Comparison of ENCODE assay signal across 13 cellular contexts in the genomic region with DNA sequence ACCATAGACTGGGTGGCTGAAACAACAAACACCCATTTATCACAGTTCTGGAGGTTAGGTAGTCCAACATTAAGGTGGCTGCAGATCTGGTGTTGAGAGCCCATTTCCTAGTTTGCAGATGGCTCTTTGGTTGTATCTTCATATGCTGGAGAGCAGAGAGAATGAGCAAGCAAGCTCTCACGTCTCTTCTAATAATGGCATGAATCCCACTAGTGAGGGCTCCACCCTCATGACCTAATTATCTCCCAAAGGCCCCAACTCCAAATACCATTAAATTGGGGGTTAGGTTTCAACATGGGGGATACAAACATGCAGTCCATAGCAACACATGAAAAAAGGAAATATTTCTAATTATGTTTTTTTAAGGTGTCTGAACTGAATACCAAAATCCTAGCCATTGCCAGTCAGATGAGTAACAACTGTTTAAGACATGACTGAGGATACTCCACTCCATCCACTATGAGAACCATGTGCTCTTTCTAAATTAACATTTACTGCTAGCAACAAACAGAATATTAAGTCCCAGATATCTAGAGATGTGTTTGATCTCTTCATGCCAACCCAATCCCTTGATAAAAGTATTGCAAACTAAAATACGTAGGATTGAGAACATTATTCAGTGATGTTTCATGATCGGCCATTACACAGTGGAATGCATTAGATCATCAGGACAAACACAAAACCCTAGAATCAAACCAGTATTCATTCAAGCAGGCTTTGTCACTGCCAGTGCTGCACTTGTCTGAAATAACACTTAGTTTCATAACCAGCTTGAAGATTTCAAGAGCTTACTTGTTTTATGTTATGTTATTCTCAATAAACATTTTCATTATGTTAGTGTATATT.
A peak's percentile ranks its signal among the peaks of the same experiment; 100 is the strongest.
DNase-seq lines count a peak whose midpoint lies in the region; ATAC-seq and TF ChIP-seq lines count a peak whose summit lies in the region.
"Had no signal": no experiment of that assay in that cellular context is flagged by ENCODE, and none has a peak within 500 bp of the region (broad histone marks: within the 10 kb centered on the region; RNA-seq: fewer than 3 reads in every experiment).

No MANE protein-coding gene starts in this region.

- in situ Hi-C loops in astrocyte of the spinal cord (cut with HindIII; ENCODE audit: low sequenced_read_pairs): no loop called here

- intact Hi-C loops in Right ventricle myocardium superior (cut with DNase I): no loop called here

- H3K27ac Mint-ChIP-seq in naive thymus-derived CD8-positive, alpha-beta T cell: no peak overlapping the region
- H3K27ac Mint-ChIP-seq: activated naive CD8-positive, alpha-beta T cell treated with anti-CD3 and anti-CD28 coated beads, Interleukin-2, amount 10 ng/mL, durations not matched to agents 7 days and 5 days had no signal

- H3K27ac ChIP-seq in right atrium auricular region: peak overlapping the region in 1 of 2 donors; percentile 24
- H3K27ac ChIP-seq: Peyer's patch had no signal

- H3K36me3 ChIP-seq in right atrium auricular region (no peaks in the 10 kb centered on the region), kidney epithelial cell (ENCODE audit: control insufficient read depth, insufficient read depth, low read length) (no peaks in the 10 kb centered on the region)
- H3K36me3 ChIP-seq: Peyer's patch had no signal

- POLR2A ChIA-PET in naive thymus-derived CD8-positive, alpha-beta T cell (lab: Charles Lee): no interaction called here

- no peaks in the 10 kb centered on the region for H3K9me3 ChIP-seq in right atrium auricular region
- H3K9me3 ChIP-seq: Peyer's patch had no signal

- H3K4me1 Mint-ChIP-seq in naive thymus-derived CD8-positive, alpha-beta T cell: peaks cover 0 to 4% (median 0%) of the 10 kb centered on the region in 4 donors
- H3K4me1 Mint-ChIP-seq: activated naive CD8-positive, alpha-beta T cell treated with anti-CD3 and anti-CD28 coated beads, Interleukin-2, amount 10 ng/mL, durations not matched to agents 7 days and 5 days had no signal

- H3K36me3 Mint-ChIP-seq in naive thymus-derived CD8-positive, alpha-beta T cell: peaks cover 0 to 7% (median 0%) of the 10 kb centered on the region in 3 donors
- H3K36me3 Mint-ChIP-seq: activated naive CD8-positive, alpha-beta T cell treated with anti-CD3 and anti-CD28 coated beads, Interleukin-2, amount 10 ng/mL, durations not matched to agents 7 days and 5 days had no signal

- no peaks in the 10 kb centered on the region for H3K4me1 ChIP-seq in right atrium auricular region
- H3K4me1 ChIP-seq: Peyer's patch had no signal

- TF ChIP-seq CTCF in right atrium auricular region (IDR thresholded peaks at IDR 0.05): no peak
- TF ChIP-seq CTCF in astrocyte of the spinal cord (IDR thresholded peaks at IDR 0.05; ENCODE audit: low read depth, low read length): no peak
- no peak for TF ChIP-seq CTCF in kidney epithelial cell (IDR thresholded peaks at IDR 0.05; ENCODE audit: insufficient read depth, low read length, poor library complexity, severe bottlenecking)

- no peaks in the 10 kb centered on the region for H3K27me3 Mint-ChIP-seq in naive thymus-derived CD8-positive, alpha-beta T cell
- H3K27me3 Mint-ChIP-seq: activated naive CD8-positive, alpha-beta T cell treated with anti-CD3 and anti-CD28 coated beads, Interleukin-2, amount 10 ng/mL, durations not matched to agents 7 days and 5 days had no signal

- no peak for DNase-seq in Right ventricle myocardium superior
- DNase-seq in right atrium auricular region (ENCODE audit: low spot score): no peak
- DNase-seq in astrocyte of the spinal cord (ENCODE audit: low read depth, low spot score): peak; percentile 84
- peak; percentile 63 for DNase-seq in kidney epithelial cell (ENCODE audit: low read depth)
- no peak for DNase-seq in NCI-H2196 treated with DMSO at 0.1 percent for 48 hours (lab: John Stamatoyannopoulos, UW; ENCODE audit: unreplicated experiment)
- no peak for DNase-seq in naive thymus-derived CD8-positive, alpha-beta T cell
- DNase-seq: activated naive CD8-positive, alpha-beta T cell treated with anti-CD3 and anti-CD28 coated beads, Interleukin-2, amount 10 ng/mL, durations not matched to agents 7 days and 5 days; DMS53; mesendoderm; NCI-H345; Peyer's patch had no signal

- ATAC-seq in Right ventricle myocardium superior (ENCODE audit: poor library complexity) (peak; percentile 62), GM21737 (IDR thresholded peaks at IDR 0.05; ENCODE audit: unreplicated experiment) (no peak), HG02938 (IDR thresholded peaks at IDR 0.05; ENCODE audit: unreplicated experiment) (no peak)
- ATAC-seq in naive thymus-derived CD8-positive, alpha-beta T cell: no peak

- H3K27me3 ChIP-seq in right atrium auricular region (no peaks in the 10 kb centered on the region), kidney epithelial cell (ENCODE audit: control insufficient read depth, insufficient read depth, low read length) (no peaks in the 10 kb centered on the region)
- H3K27me3 ChIP-seq: Peyer's patch had no signal

- H3K4me3 ChIP-seq in right atrium auricular region (no peak overlapping the region), astrocyte of the spinal cord (ENCODE audit: low read depth, low read length) (no peak overlapping the region), kidney epithelial cell (ENCODE audit: low read depth, low read length) (no peak overlapping the region)
- H3K4me3 ChIP-seq: Peyer's patch had no signal

- H3K9me3 Mint-ChIP-seq in naive thymus-derived CD8-positive, alpha-beta T cell: no peaks in the 10 kb centered on the region
- H3K9me3 Mint-ChIP-seq: activated naive CD8-positive, alpha-beta T cell treated with anti-CD3 and anti-CD28 coated beads, Interleukin-2, amount 10 ng/mL, durations not matched to agents 7 days and 5 days had no signal

- H3K4me3 Mint-ChIP-seq in naive thymus-derived CD8-positive, alpha-beta T cell: no peak overlapping the region
- H3K4me3 Mint-ChIP-seq: activated naive CD8-positive, alpha-beta T cell treated with anti-CD3 and anti-CD28 coated beads, Interleukin-2, amount 10 ng/mL, durations not matched to agents 7 days and 5 days had no signal

Comparison
In these comparisons a context has a peak if more than half of its experiments do, and no peak if none do; other contexts are left out.
1. DNase-seq: peak in astrocyte of the spinal cord (single experiment) and kidney epithelial cell (single experiment); none in Right ventricle myocardium superior (single experiment), right atrium auricular region (single experiment), NCI-H2196 treated with DMSO at 0.1 percent for 48 hours (single experiment) and naive thymus-derived CD8-positive, alpha-beta T cell (0 of 10).